In genomic region chr11:46338988-46339666, GRCh38 we compare ENCODE assay signal across 1 cellular context.
TF ChIP-seq lines count a peak whose summit lies in the region.

No MANE protein-coding gene starts in this region.

TF ChIP-seq in endothelial cell of umbilical vein, 7 proteins besides CTCF, POLR2A, EP300 and RAD21 (continued from another document):
- no peak for TF ChIP-seq JUN (IDR thresholded peaks at IDR 0.05; ENCODE audit: borderline replicate concordance, insufficient read depth, insufficient read length, low read depth)
- no peak for TF ChIP-seq MYC (IDR thresholded peaks at IDR 0.05; ENCODE audit: low read depth, low read length)
- no peak for TF ChIP-seq MAX (IDR thresholded peaks at IDR 0.05; ENCODE audit: insufficient read depth, insufficient read length)
- TF ChIP-seq GATA2 (IDR thresholded peaks at IDR 0.05; ENCODE audit: insufficient read depth, insufficient read length, low read depth, low read length): no peak
- no peak for TF ChIP-seq POLR2AphosphoS5 (IDR thresholded peaks at IDR 0.05; ENCODE audit: insufficient read depth, low read depth, low read length)
- TF ChIP-seq FOS (IDR thresholded peaks at IDR 0.05; ENCODE audit: borderline replicate concordance, insufficient read depth, low read length): no peak
